In genomic region chr12:84046869-84047268, GRCh38 we compare ENCODE assay signal across 27 cellular contexts.
"Had no signal": no experiment of that assay in that cellular context is flagged by ENCODE, and none has a peak within 500 bp of the region (broad histone marks: within the 10 kb centered on the region; RNA-seq: fewer than 3 reads in every experiment).

No MANE protein-coding gene starts in this region.

- H3K27me3 ChIP-seq: Peyer's patch had no signal

- ATAC-seq: activated CD8-positive, alpha-beta T cell treated with anti-CD3 and anti-CD28 coated beads for 36 hours; activated T-cell treated with anti-CD3 and anti-CD28 coated beads, Interleukin-2, amount 50 U/mL, for 72 hours; activated T-helper 17 cell treated with anti-CD3 and anti-CD28 coated beads, Interleukin-2, amount 50 U/mL, for 72 hours; PC-3; Right ventricle myocardium inferior had no signal

- DNase-seq: activated CD4-positive, alpha-beta T cell treated with anti-CD3 and anti-CD28 coated beads, Interleukin-2, amount 10 ng/mL, durations not matched to agents 24 days and 14 days; activated CD4-positive, alpha-beta T cell treated with anti-CD3 and anti-CD28 coated beads, Interleukin-2, amount 50 U/mL, for 4 hours; activated CD8-positive, alpha-beta T cell treated with anti-CD3 and anti-CD28 coated beads for 36 hours; activated effector memory CD4-positive, alpha-beta T cell treated with anti-CD3 and anti-CD28 coated beads, Interleukin-2, amount 50 U/mL, for 16 hours; activated naive CD4-positive, alpha-beta T cell; activated naive CD8-positive, alpha-beta T cell treated with anti-CD3 and anti-CD28 coated beads, Interleukin-2, amount 10 ng/mL, durations not matched to agents 7 days and 5 days; activated T-cell treated with anti-CD3 and anti-CD28 coated beads, Interleukin-2, amount 50 U/mL, for 1 hour; activated T-cell treated with anti-CD3 and anti-CD28 coated beads, Interleukin-2, amount 50 U/mL, for 72 hours; central memory CD4-positive, alpha-beta T cell; Karpas-422; KBM-7; NCI-H1105; NCI-H1436; NCI-H1694; NCI-H1930; NCI-H2081 treated with DMSO at 0.1 percent for 48 hours; NCI-H226; NCI-H446 treated with DMSO at 0.1 percent for 48 hours; NCI-H524 treated with DMSO at 0.1 percent for 48 hours; NK-92 treated with Interleukin-12 subunit alpha and Interleukin-12 subunit beta, amount 100 ng/mL, for 24 hours; PC-3; Peyer's patch; SIG-M5 had no signal

- H3K27ac ChIP-seq: Peyer's patch, RWPE1 had no signal

- H3K9me3 ChIP-seq: Peyer's patch had no signal

- H3K4me3 ChIP-seq: Peyer's patch had no signal

- H3K36me3 ChIP-seq: Peyer's patch had no signal

- H3K4me1 ChIP-seq: Peyer's patch had no signal

- FAIRE-seq: TTC549 had no signal
